Comparison of ENCODE assay signal across 1 cellular context in genomic region chr20:35284267-35284991, GRCh38.
TF ChIP-seq lines count a peak whose summit lies in the region.

Gene EIF6 (minus strand): TSS chr20:35284772. CDS start chr20:35284487, 285 bp downstream.

TF ChIP-seq in K562, 482 proteins besides CTCF, POLR2A, EP300 and RAD21 (continued from another document and continues in another):
- TF ChIP-seq, protein P1, sequence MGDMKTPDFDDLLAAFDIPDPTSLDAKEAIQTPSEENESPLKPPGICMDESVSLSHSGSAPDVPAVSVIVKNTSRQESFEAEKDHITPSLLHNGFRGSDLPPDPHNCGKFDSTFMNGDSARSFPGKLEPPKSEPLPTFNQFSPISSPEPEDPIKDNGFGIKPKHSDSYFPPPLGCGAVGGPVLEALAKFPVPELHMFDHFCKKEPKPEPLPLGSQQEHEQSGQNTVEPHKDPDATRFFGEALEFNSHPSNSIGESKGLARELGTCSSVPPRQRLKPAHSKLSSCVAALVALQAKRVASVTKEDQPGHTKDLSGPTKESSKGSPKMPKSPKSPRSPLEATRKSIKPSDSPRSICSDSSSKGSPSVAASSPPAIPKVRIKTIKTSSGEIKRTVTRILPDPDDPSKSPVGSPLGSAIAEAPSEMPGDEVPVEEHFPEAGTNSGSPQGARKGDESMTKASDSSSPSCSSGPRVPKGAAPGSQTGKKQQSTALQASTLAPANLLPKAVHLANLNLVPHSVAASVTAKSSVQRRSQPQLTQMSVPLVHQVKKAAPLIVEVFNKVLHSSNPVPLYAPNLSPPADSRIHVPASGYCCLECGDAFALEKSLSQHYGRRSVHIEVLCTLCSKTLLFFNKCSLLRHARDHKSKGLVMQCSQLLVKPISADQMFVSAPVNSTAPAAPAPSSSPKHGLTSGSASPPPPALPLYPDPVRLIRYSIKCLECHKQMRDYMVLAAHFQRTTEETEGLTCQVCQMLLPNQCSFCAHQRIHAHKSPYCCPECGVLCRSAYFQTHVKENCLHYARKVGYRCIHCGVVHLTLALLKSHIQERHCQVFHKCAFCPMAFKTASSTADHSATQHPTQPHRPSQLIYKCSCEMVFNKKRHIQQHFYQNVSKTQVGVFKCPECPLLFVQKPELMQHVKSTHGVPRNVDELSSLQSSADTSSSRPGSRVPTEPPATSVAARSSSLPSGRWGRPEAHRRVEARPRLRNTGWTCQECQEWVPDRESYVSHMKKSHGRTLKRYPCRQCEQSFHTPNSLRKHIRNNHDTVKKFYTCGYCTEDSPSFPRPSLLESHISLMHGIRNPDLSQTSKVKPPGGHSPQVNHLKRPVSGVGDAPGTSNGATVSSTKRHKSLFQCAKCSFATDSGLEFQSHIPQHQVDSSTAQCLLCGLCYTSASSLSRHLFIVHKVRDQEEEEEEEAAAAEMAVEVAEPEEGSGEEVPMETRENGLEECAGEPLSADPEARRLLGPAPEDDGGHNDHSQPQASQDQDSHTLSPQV (IDR thresholded peaks at IDR 0.05): 0 out of 2 replicates have a peak, but pooled peaks have one; percentile 14
- TF ChIP-seq FOXJ3 (CRISPR knock-in tag; IDR thresholded peaks at IDR 0.05): no peak
- no peak for TF ChIP-seq ILF3 (IDR thresholded peaks at IDR 0.05; ENCODE audit: borderline replicate concordance)
- TF ChIP-seq MXI1 (IDR thresholded peaks at IDR 0.05; ENCODE audit: low read depth, low read length): peak; percentile 44; the same call in 1 of the 2 replicates
- TF ChIP-seq RB1 (IDR thresholded peaks at IDR 0.05; ENCODE audit: low read depth): peak; percentile 56; the same call in 1 of the 2 replicates
- TF ChIP-seq ATF7 (IDR thresholded peaks at IDR 0.05): peak; percentile 66
- no peak for TF ChIP-seq SMARCA5 (IDR thresholded peaks at IDR 0.05)
- no peak for TF ChIP-seq BRF1 (IDR thresholded peaks at IDR 0.05; ENCODE audit: borderline replicate concordance, extremely low read depth, insufficient read length)
- TF ChIP-seq, protein P2, sequence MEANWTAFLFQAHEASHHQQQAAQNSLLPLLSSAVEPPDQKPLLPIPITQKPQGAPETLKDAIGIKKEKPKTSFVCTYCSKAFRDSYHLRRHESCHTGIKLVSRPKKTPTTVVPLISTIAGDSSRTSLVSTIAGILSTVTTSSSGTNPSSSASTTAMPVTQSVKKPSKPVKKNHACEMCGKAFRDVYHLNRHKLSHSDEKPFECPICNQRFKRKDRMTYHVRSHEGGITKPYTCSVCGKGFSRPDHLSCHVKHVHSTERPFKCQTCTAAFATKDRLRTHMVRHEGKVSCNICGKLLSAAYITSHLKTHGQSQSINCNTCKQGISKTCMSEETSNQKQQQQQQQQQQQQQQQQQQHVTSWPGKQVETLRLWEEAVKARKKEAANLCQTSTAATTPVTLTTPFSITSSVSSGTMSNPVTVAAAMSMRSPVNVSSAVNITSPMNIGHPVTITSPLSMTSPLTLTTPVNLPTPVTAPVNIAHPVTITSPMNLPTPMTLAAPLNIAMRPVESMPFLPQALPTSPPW (CRISPR knock-in tag; IDR thresholded peaks at IDR 0.05): peak; percentile 87
- no peak for TF ChIP-seq ZNF75A (CRISPR knock-in tag; IDR thresholded peaks at IDR 0.05)
- TF ChIP-seq, protein P3, sequence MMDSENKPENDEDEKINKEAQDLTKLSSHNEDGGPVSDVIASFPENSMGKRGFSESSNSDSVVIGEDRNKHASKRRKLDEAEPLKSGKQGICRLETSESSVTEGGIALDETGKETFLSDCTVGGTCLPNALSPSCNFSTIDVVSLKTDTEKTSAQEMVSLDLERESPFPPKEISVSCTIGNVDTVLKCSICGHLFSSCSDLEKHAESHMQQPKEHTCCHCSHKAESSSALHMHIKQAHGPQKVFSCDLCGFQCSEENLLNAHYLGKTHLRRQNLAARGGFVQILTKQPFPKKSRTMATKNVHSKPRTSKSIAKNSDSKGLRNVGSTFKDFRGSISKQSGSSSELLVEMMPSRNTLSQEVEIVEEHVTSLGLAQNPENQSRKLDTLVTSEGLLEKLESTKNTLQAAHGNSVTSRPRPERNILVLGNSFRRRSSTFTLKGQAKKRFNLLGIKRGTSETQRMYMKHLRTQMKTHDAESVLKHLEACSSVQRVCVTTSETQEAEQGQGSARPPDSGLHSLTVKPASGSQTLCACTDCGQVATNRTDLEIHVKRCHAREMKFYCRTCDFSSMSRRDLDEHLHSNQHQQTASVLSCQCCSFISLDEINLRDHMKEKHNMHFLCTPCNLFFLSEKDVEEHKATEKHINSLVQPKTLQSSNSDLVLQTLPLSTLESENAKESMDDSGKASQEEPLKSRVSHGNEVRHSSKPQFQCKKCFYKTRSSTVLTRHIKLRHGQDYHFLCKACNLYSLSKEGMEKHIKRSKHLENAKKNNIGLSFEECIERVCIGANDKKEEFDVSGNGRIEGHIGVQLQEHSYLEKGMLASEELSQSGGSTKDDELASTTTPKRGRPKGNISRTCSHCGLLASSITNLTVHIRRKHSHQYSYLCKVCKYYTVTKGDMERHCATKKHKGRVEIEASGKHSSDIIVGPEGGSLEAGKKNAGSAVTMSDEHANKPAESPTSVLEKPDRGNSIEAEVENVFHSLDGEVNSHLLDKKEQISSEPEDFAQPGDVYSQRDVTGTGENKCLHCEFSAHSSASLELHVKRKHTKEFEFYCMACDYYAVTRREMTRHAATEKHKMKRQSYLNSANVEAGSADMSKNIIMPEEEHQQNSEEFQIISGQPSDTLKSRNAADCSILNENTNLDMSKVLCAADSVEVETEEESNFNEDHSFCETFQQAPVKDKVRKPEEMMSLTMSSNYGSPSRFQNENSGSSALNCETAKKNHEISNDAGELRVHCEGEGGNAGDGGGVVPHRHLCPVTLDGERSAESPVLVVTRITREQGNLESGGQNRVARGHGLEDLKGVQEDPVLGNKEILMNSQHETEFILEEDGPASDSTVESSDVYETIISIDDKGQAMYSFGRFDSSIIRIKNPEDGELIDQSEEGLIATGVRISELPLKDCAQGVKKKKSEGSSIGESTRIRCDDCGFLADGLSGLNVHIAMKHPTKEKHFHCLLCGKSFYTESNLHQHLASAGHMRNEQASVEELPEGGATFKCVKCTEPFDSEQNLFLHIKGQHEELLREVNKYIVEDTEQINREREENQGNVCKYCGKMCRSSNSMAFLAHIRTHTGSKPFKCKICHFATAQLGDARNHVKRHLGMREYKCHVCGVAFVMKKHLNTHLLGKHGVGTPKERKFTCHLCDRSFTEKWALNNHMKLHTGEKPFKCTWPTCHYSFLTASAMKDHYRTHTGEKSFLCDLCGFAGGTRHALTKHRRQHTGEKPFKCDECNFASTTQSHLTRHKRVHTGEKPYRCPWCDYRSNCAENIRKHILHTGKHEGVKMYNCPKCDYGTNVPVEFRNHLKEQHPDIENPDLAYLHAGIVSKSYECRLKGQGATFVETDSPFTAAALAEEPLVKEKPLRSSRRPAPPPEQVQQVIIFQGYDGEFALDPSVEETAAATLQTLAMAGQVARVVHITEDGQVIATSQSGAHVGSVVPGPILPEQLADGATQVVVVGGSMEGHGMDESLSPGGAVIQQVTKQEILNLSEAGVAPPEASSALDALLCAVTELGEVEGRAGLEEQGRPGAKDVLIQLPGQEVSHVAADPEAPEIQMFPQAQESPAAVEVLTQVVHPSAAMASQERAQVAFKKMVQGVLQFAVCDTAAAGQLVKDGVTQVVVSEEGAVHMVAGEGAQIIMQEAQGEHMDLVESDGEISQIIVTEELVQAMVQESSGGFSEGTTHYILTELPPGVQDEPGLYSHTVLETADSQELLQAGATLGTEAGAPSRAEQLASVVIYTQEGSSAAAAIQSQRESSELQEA (IDR thresholded peaks at IDR 0.05; ENCODE audit: low read depth): peak; percentile 83
- TF ChIP-seq GABPA (tag; conservative IDR thresholded peaks at IDR 0.05; ENCODE audit: low read depth): peak; percentile 97
- TF ChIP-seq, protein P4, sequence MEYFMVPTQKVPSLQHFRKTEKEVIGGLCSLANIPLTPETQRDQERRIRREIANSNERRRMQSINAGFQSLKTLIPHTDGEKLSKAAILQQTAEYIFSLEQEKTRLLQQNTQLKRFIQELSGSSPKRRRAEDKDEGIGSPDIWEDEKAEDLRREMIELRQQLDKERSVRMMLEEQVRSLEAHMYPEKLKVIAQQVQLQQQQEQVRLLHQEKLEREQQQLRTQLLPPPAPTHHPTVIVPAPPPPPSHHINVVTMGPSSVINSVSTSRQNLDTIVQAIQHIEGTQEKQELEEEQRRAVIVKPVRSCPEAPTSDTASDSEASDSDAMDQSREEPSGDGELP (CRISPR knock-in tag; IDR thresholded peaks at IDR 0.05; ENCODE audit: borderline replicate concordance): peak; percentile 64
- TF ChIP-seq E2F6 (IDR thresholded peaks at IDR 0.05; ENCODE audit: borderline replicate concordance in 1 of 2, extremely low read depth in 1 of 2, insufficient read depth in 1 of 2, insufficient read length in 1 of 2, low read depth in 1 of 2, low read length in 1 of 2, poor library complexity in 1 of 2, severe bottlenecking in 1 of 2): peak in 1 of 2 experiments; percentile 25
- TF ChIP-seq TAF1 (IDR thresholded peaks at IDR 0.05; ENCODE audit: control insufficient read depth, extremely low read depth, insufficient read depth, low read length, severe bottlenecking): peak; percentile 84
- TF ChIP-seq ZBTB1 (CRISPR knock-in tag; IDR thresholded peaks at IDR 0.05; ENCODE audit: borderline replicate concordance, low read depth): peak; percentile 93
- peak; percentile 99 for TF ChIP-seq THAP12 (CRISPR knock-in tag; IDR thresholded peaks at IDR 0.05)
- peak; percentile 62 for TF ChIP-seq CREM (IDR thresholded peaks at IDR 0.05; ENCODE audit: low read depth)
- no peak for TF ChIP-seq ZNF282 (CRISPR knock-in tag; IDR thresholded peaks at IDR 0.05)
- TF ChIP-seq, protein P5, sequence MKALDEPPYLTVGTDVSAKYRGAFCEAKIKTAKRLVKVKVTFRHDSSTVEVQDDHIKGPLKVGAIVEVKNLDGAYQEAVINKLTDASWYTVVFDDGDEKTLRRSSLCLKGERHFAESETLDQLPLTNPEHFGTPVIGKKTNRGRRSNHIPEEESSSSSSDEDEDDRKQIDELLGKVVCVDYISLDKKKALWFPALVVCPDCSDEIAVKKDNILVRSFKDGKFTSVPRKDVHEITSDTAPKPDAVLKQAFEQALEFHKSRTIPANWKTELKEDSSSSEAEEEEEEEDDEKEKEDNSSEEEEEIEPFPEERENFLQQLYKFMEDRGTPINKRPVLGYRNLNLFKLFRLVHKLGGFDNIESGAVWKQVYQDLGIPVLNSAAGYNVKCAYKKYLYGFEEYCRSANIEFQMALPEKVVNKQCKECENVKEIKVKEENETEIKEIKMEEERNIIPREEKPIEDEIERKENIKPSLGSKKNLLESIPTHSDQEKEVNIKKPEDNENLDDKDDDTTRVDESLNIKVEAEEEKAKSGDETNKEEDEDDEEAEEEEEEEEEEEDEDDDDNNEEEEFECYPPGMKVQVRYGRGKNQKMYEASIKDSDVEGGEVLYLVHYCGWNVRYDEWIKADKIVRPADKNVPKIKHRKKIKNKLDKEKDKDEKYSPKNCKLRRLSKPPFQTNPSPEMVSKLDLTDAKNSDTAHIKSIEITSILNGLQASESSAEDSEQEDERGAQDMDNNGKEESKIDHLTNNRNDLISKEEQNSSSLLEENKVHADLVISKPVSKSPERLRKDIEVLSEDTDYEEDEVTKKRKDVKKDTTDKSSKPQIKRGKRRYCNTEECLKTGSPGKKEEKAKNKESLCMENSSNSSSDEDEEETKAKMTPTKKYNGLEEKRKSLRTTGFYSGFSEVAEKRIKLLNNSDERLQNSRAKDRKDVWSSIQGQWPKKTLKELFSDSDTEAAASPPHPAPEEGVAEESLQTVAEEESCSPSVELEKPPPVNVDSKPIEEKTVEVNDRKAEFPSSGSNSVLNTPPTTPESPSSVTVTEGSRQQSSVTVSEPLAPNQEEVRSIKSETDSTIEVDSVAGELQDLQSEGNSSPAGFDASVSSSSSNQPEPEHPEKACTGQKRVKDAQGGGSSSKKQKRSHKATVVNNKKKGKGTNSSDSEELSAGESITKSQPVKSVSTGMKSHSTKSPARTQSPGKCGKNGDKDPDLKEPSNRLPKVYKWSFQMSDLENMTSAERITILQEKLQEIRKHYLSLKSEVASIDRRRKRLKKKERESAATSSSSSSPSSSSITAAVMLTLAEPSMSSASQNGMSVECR (CRISPR knock-in tag; IDR thresholded peaks at IDR 0.05): peak; percentile 90
- TF ChIP-seq ATF1 (CRISPR knock-in tag; IDR thresholded peaks at IDR 0.05): no peak
- TF ChIP-seq ATF1 (tag; IDR thresholded peaks at IDR 0.05): peak; percentile 38; the same call in 1 of the 2 replicates
- no peak for TF ChIP-seq ZNF263 (CRISPR knock-in tag; IDR thresholded peaks at IDR 0.05; ENCODE audit: borderline replicate concordance)
- TF ChIP-seq ETV5 (CRISPR knock-in tag; IDR thresholded peaks at IDR 0.05; ENCODE audit: low read depth): peak; percentile 61; the same call in 1 of the 2 replicates
- TF ChIP-seq MCM5 (IDR thresholded peaks at IDR 0.05; ENCODE audit: low read depth): no peak
- 0 out of 2 replicates have a peak, but pooled peaks have one; percentile 20 for TF ChIP-seq EGR1 (conservative IDR thresholded peaks at IDR 0.05)
- TF ChIP-seq L3MBTL2 (IDR thresholded peaks at IDR 0.05): peak; percentile 41; the same call in 1 of the 2 replicates
- TF ChIP-seq MNT (conservative IDR thresholded peaks at IDR 0.05): peak; percentile 87 to 94
- TF ChIP-seq MCM3 (IDR thresholded peaks at IDR 0.05): no peak
- TF ChIP-seq ZNF41 (CRISPR knock-in tag; conservative IDR thresholded peaks at IDR 0.05): peak; percentile 50; the same call in 1 of the 2 replicates
- TF ChIP-seq ARNT (IDR thresholded peaks at IDR 0.05): 0 out of 4 replicates have a peak, but pooled peaks of 1 of the 2 experiments have one; percentile 39
